ENCODE assay signal across 1 cellular context in the genomic region with DNA sequence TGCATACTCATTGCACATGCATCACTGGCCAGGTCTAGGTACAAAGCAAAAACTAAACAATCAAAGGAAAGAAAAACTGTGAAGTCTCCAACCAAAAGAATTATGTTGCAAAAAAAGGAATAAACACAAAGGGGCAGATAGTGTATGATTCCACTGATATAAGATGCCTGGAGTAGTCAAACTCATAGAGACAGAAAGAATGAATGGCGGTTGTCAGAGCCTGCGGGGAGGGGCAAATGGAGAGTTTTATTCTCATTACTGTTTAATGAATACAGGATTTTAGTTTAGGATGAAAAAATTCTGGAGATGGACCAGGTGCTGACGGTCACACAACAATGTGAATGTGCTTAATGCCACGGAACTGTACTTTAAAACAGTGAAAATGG.
TF ChIP-seq lines count a peak whose summit lies in the region.

No MANE protein-coding gene starts in this region.

TF ChIP-seq in HCT116, 20 proteins besides CTCF, POLR2A, EP300 and RAD21 (continued from another document):
- TF ChIP-seq, protein P1, sequence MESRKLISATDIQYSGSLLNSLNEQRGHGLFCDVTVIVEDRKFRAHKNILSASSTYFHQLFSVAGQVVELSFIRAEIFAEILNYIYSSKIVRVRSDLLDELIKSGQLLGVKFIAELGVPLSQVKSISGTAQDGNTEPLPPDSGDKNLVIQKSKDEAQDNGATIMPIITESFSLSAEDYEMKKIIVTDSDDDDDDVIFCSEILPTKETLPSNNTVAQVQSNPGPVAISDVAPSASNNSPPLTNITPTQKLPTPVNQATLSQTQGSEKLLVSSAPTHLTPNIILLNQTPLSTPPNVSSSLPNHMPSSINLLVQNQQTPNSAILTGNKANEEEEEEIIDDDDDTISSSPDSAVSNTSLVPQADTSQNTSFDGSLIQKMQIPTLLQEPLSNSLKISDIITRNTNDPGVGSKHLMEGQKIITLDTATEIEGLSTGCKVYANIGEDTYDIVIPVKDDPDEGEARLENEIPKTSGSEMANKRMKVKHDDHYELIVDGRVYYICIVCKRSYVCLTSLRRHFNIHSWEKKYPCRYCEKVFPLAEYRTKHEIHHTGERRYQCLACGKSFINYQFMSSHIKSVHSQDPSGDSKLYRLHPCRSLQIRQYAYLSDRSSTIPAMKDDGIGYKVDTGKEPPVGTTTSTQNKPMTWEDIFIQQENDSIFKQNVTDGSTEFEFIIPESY (IDR thresholded peaks at IDR 0.05; ENCODE audit: extremely low read depth, insufficient replicate concordance, low read length), result no peak
- TF ChIP-seq EZH2 (IDR thresholded peaks at IDR 0.05) (no peak), SIN3A (IDR thresholded peaks at IDR 0.05; ENCODE audit: low read depth) (no peak), JUND (IDR thresholded peaks at IDR 0.05) (no peak), TCF7L2 (IDR thresholded peaks at IDR 0.05; ENCODE audit: borderline replicate concordance, extremely low read depth, insufficient read depth, insufficient read length) (no peak), SP1 (IDR thresholded peaks at IDR 0.05; ENCODE audit: low read depth) (no peak), CBX3 (IDR thresholded peaks at IDR 0.05; ENCODE audit: low read depth) (no peak), EGR1 (IDR thresholded peaks at IDR 0.05; ENCODE audit: low read depth) (no peak), CEBPB (IDR thresholded peaks at IDR 0.05; ENCODE audit: low read depth) (no peak), ZNF274 (IDR thresholded peaks at IDR 0.05; ENCODE audit: low read depth, low read length) (no peak), YY1 (IDR thresholded peaks at IDR 0.05; ENCODE audit: extremely low read depth, insufficient replicate concordance, low read depth, low read length) (no peak), POLR2AphosphoS5 (IDR thresholded peaks at IDR 0.05; ENCODE audit: low read depth, low read length) (no peak), SRF (IDR thresholded peaks at IDR 0.05; ENCODE audit: low read depth) (no peak), FOSL1 (IDR thresholded peaks at IDR 0.05; ENCODE audit: low read depth) (no peak)
- TF ChIP-seq, protein P2, sequence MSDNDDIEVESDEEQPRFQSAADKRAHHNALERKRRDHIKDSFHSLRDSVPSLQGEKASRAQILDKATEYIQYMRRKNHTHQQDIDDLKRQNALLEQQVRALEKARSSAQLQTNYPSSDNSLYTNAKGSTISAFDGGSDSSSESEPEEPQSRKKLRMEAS (IDR thresholded peaks at IDR 0.05), result no peak
- TF ChIP-seq, protein P3, sequence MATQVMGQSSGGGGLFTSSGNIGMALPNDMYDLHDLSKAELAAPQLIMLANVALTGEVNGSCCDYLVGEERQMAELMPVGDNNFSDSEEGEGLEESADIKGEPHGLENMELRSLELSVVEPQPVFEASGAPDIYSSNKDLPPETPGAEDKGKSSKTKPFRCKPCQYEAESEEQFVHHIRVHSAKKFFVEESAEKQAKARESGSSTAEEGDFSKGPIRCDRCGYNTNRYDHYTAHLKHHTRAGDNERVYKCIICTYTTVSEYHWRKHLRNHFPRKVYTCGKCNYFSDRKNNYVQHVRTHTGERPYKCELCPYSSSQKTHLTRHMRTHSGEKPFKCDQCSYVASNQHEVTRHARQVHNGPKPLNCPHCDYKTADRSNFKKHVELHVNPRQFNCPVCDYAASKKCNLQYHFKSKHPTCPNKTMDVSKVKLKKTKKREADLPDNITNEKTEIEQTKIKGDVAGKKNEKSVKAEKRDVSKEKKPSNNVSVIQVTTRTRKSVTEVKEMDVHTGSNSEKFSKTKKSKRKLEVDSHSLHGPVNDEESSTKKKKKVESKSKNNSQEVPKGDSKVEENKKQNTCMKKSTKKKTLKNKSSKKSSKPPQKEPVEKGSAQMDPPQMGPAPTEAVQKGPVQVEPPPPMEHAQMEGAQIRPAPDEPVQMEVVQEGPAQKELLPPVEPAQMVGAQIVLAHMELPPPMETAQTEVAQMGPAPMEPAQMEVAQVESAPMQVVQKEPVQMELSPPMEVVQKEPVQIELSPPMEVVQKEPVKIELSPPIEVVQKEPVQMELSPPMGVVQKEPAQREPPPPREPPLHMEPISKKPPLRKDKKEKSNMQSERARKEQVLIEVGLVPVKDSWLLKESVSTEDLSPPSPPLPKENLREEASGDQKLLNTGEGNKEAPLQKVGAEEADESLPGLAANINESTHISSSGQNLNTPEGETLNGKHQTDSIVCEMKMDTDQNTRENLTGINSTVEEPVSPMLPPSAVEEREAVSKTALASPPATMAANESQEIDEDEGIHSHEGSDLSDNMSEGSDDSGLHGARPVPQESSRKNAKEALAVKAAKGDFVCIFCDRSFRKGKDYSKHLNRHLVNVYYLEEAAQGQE (IDR thresholded peaks at IDR 0.05; ENCODE audit: low read depth), result no peak
- TF ChIP-seq, protein P4, sequence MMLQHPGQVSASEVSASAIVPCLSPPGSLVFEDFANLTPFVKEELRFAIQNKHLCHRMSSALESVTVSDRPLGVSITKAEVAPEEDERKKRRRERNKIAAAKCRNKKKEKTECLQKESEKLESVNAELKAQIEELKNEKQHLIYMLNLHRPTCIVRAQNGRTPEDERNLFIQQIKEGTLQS (IDR thresholded peaks at IDR 0.05), result no peak
